Comparison of ENCODE assay signal across 19 cellular contexts in the genomic region with DNA sequence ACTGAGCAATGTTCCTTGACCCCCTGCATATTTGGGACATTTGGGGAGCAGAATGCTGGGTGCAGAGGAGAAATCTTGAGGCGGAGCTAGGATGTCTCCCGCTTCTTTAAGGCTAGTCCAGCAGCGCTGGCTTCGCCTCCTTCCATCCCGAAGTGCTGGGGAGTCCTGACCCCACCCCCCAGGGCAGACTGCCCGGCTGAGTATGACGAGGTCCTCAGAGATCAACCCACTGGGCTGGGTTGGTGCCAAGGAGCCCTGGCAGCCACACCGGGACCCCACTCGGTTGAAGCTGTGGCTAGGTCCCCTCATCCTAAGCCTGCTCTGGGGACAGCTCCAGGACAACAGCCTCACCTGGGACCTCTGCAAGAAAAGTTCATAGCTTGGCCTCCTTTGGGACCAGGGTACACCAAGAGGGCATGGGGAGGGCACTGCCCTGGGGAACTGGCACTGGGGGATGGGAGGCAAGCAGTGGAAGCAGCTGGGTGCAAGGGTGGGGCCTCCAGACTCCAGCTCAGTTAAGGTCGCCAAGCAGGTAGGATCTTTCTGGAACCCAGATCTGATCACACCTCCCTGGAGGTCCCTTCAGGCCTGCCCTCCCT. TPM values are rescaled to one million over a fixed set of nuclear protein-coding genes. Genes with fewer than 3 reads are reported as not detected.
DNase-seq lines count a peak whose midpoint lies in the region; ATAC-seq and TF ChIP-seq lines count a peak whose summit lies in the region.
"Had no signal": no experiment of that assay in that cellular context is flagged by ENCODE, and none has a peak within 500 bp of the region (broad histone marks: within the 10 kb centered on the region; RNA-seq: fewer than 3 reads in every experiment).

No MANE protein-coding gene starts in this region.

- intact Hi-C loops in CD14-positive monocyte (cut with micrococcal nuclease): no loop called here

- H3K36me3 ChIP-seq in duodenal mucosa (ENCODE audit: control insufficient read depth in 1 of 2, insufficient read depth in 2 of 2, low read length in 2 of 2) (no peaks in the 10 kb centered on the region), neutrophil (peaks cover 8% of the 10 kb centered on the region)
- H3K36me3 ChIP-seq in effector memory CD4-positive, alpha-beta T cell (ENCODE audit: control insufficient read depth, insufficient read depth, low read length): peaks cover 4% of the 10 kb centered on the region
- H3K36me3 ChIP-seq: right atrium auricular region had no signal

- peaks cover 13 to 31% of the 10 kb centered on the region in 2 donors for H3K36me3 Mint-ChIP-seq in CD14-positive monocyte

- H3K27me3 ChIP-seq in duodenal mucosa (ENCODE audit: control insufficient read depth in 1 of 2, insufficient read depth in 2 of 2, low read length in 2 of 2): no peaks in the 10 kb centered on the region
- H3K27me3 ChIP-seq in neutrophil: no peaks in the 10 kb centered on the region
- H3K27me3 ChIP-seq in effector memory CD4-positive, alpha-beta T cell (replicated peaks; ENCODE audit: control insufficient read depth, insufficient read depth, low read length, poor library complexity, severe bottlenecking): no peaks in the 10 kb centered on the region
- H3K27me3 ChIP-seq: heart right ventricle, right atrium auricular region had no signal

- TF ChIP-seq CTCF in CD14-positive monocyte (IDR thresholded peaks at IDR 0.05) (no peak), neutrophil (IDR thresholded peaks at IDR 0.05) (no peak)

- peak overlapping the region; percentile 99 to 100 (median 100) for H3K27ac Mint-ChIP-seq in CD14-positive monocyte

- H3K4me3 ChIP-seq in duodenal mucosa (ENCODE audit: low read depth in 1 of 2, low read length in 2 of 2) (no peak overlapping the region), neutrophil (ENCODE audit: low read depth in 1 of 2, low read length in 1 of 2) (peak overlapping the region in 1 of 2 experiments; percentile 59)
- H3K4me3 ChIP-seq in effector memory CD4-positive, alpha-beta T cell (ENCODE audit: insufficient read depth, low read depth, low read length, poor library complexity, severe bottlenecking): no peak overlapping the region
- H3K4me3 ChIP-seq: heart right ventricle, right atrium auricular region had no signal

- H3K4me1 ChIP-seq in duodenal mucosa (ENCODE audit: control insufficient read depth in 1 of 2, insufficient read depth in 2 of 2, low read length in 2 of 2) (peaks cover 52 to 54% of the 10 kb centered on the region in 2 donors), neutrophil (ENCODE audit: control insufficient read depth in 1 of 2, insufficient read depth in 1 of 2, low read depth in 1 of 2, low read length in 1 of 2) (peaks cover 69 to 70% of the 10 kb centered on the region in 2 experiments)
- peaks cover 23% of the 10 kb centered on the region for H3K4me1 ChIP-seq in effector memory CD4-positive, alpha-beta T cell (ENCODE audit: control insufficient read depth, insufficient read depth, low read length, poor library complexity, severe bottlenecking)

- no peaks in the 10 kb centered on the region for H3K9me3 ChIP-seq in duodenal mucosa (ENCODE audit: control insufficient read depth in 1 of 2, low read length in 2 of 2)
- no peaks in the 10 kb centered on the region for H3K9me3 ChIP-seq in neutrophil
- no peaks in the 10 kb centered on the region for H3K9me3 ChIP-seq in effector memory CD4-positive, alpha-beta T cell (ENCODE audit: control insufficient read depth, low read length)
- H3K9me3 ChIP-seq: heart right ventricle, right atrium auricular region had no signal

- DNase-seq in CD14-positive monocyte (ENCODE audit: low spot score): no peak
- DNase-seq in effector memory CD4-positive, alpha-beta T cell: no peak
- DNase-seq in NCI-H2029 (lab: John Stamatoyannopoulos, UW): no peak
- DNase-seq in NCI-H446 (lab: John Stamatoyannopoulos, UW): no peak
- DNase-seq: activated CD4-positive, alpha-beta T cell treated with anti-CD3 and anti-CD28 coated beads for 1 hour; GOT3; midbrain; MM.1S; NCI-H187; NCI-H510A treated with DMSO at 0.1 percent for 48 hours; SIG-M5; T1000 had no signal

- peak overlapping the region; percentile 37 to 93 for H3K4me3 Mint-ChIP-seq in CD14-positive monocyte

- H3K27me3 Mint-ChIP-seq in CD14-positive monocyte (ENCODE audit: low read depth in 3 of 3): peaks cover 0 to 1% (median 0%) of the 10 kb centered on the region in 3 donors

- H3K9me3 Mint-ChIP-seq in CD14-positive monocyte: peaks cover 0 to 2% (median 0%) of the 10 kb centered on the region in 7 donors
- H3K9me3 Mint-ChIP-seq: activated naive CD4-positive, alpha-beta T cell treated with anti-CD3 and anti-CD28 coated beads, Interleukin-2, amount 50 U/mL, for 72 hours had no signal

- ATAC-seq in GM21576 (IDR thresholded peaks at IDR 0.05; ENCODE audit: unreplicated experiment): no peak
- ATAC-seq: activated naive CD4-positive, alpha-beta T cell treated with anti-CD3 and anti-CD28 coated beads, Interleukin-2, amount 50 U/mL, for 72 hours; heart right ventricle had no signal

- peak overlapping the region; percentile 9 to 12 for H3K9ac ChIP-seq in duodenal mucosa (ENCODE audit: low read depth in 1 of 2, low read length in 2 of 2)

- peak; percentile 40; the same call in 1 of the 2 replicates for TF ChIP-seq POLR2A in Raji (IDR thresholded peaks at IDR 0.05; ENCODE audit: insufficient read depth, low read depth, low read length)

- no peak overlapping the region for H3K27ac ChIP-seq in duodenal mucosa (ENCODE audit: low read depth, low read length)
- H3K27ac ChIP-seq in neutrophil: peak overlapping the region; percentile 98
- no peak overlapping the region for H3K27ac ChIP-seq in effector memory CD4-positive, alpha-beta T cell (ENCODE audit: insufficient read depth, low read length, poor library complexity, severe bottlenecking)

- peaks cover 81% of the 10 kb centered on the region for H3K4me1 Mint-ChIP-seq in CD14-positive monocyte

RNA-seq across cellular contexts. Expression of a gene that starts 11.0 kb away (rescaled TPM):
- polyA plus RNA-seq in CD14-positive monocyte: 10 to 100 TPM; 36.9 to 68.6 TPM

RNA-seq across cellular contexts. Expression of a gene that starts 22.8 kb away (rescaled TPM):
- polyA plus RNA-seq in CD14-positive monocyte: not detected

RNA-seq across cellular contexts. Expression of a gene that starts 37.3 kb away (rescaled TPM):
- polyA plus RNA-seq in CD14-positive monocyte: 1 to 10 TPM; 1.3 to 4.5 TPM

RNA-seq across cellular contexts. Expression of a gene that starts 47.3 kb away (rescaled TPM):
- polyA plus RNA-seq in CD14-positive monocyte: not detected

RNA-seq across cellular contexts. Expression of a gene that starts 49.6 kb away (rescaled TPM):
- polyA plus RNA-seq in CD14-positive monocyte: not detected
